In the genomic region with DNA sequence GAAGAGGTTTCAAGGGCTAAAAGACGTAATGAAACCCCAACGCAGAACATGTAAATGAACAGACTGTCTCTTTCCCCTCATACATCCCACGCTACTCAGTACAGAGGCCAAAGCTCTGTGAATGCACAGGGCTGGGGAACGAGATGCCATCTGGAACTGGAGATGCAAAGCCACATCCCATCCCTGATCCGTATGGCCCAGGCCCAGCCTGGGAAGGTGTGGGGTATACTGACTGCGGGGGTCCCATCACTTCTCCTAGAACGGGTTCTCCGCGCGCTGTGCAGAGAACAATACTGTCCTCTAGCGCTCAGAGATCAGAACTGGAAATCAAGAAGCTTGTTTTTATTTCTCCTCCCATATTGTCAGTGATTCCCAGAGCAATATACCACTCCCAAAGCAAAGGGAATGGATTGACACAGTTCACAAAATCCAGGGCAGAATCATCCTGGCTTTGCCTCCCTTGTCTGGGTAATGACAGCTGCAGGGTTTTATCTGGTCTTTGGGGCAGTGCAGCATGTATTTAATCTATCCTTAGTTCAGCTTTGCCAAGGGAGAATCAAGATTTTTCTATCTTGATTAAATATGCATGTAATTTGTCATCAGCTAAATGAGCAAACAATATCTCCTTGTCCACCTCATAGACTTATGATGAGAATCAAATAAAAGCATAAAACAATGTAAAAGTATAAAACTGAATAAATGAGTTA, we compare ENCODE assay signal across 8 cellular contexts. TPM values are rescaled to one million over a fixed set of nuclear protein-coding genes. Genes with fewer than 3 reads are reported as not detected.
DNase-seq lines count a peak whose midpoint lies in the region; ATAC-seq, FAIRE-seq and TF ChIP-seq lines count a peak whose summit lies in the region.

No MANE protein-coding gene starts in this region.

- H3K4me1 ChIP-seq in thoracic aorta (ENCODE audit: control insufficient read depth in 1 of 2, low read depth in 2 of 2), result peaks cover 7 to 23% of the 10 kb centered on the region in 2 donors

- H3K27ac Mint-ChIP-seq in brain, result peak overlapping the region in 3 of 5 experiments; percentile 7 to 79 (median 37)

- H3K27me3 ChIP-seq in thoracic aorta (replicated peaks; ENCODE audit: insufficient read depth), result no peaks in the 10 kb centered on the region

- FAIRE-seq in islet of Langerhans (lab: Jason Lieb, UNC), result peak; percentile 89

- peaks cover 6% of the 10 kb centered on the region for H3K27me3 Mint-ChIP-seq in brain

- H3K4me3 ChIP-seq in thoracic aorta, result peak overlapping the region; percentile 55

- peak; percentile 32 for DNase-seq in COLO668 (lab: John Stamatoyannopoulos, UW; ENCODE audit: unreplicated experiment)
- no peak for DNase-seq in thoracic aorta (ENCODE audit: low spot score)
- no peak for DNase-seq in stimulated activated CD4-positive, alpha-beta T cell treated with anti-CD3 and anti-CD28 coated beads, Interleukin-2, amount 100 ng/mL, for 48 hours
- DNase-seq in DMS153 treated with DMSO at 0.1 percent for 48 hours (lab: John Stamatoyannopoulos, UW; ENCODE audit: unreplicated experiment), result no peak

- no peak overlapping the region for H3K27ac ChIP-seq in thoracic aorta

- H3K9me3 Mint-ChIP-seq in brain, result peaks cover 7 to 16% (median 10%) of the 10 kb centered on the region in 5 experiments

- no peaks in the 10 kb centered on the region for H3K9me3 ChIP-seq in thoracic aorta

- H3K36me3 ChIP-seq in thoracic aorta, result no peaks in the 10 kb centered on the region

- no peak for ATAC-seq in thoracic aorta (ENCODE audit: insufficient number of reproducible peaks, low FRiP score, low read depth)
- no peak for ATAC-seq in GM21717 (IDR thresholded peaks at IDR 0.05; ENCODE audit: unreplicated experiment)

- H3K36me3 Mint-ChIP-seq in brain, result no peaks in the 10 kb centered on the region

- TF ChIP-seq CTCF in LNCAP (IDR thresholded peaks at IDR 0.05) (peak; percentile 89), brain (conservative IDR thresholded peaks at IDR 0.05) (peak; percentile 89 to 91), thoracic aorta (IDR thresholded peaks at IDR 0.05) (peak; percentile 80)

- peaks cover 24% of the 10 kb centered on the region for H3K4me1 Mint-ChIP-seq in brain

- peak overlapping the region in 2 of 5 experiments; percentile 15 to 31 for H3K4me3 Mint-ChIP-seq in brain

RNA-seq across cellular contexts. Expression of a gene that starts 47.3 kb away (rescaled TPM):
- polyA plus RNA-seq in brain (ENCODE audit: insufficient read depth, low read depth, low replicate concordance), result 0.36 TPM
- 1 to 10 TPM; 3.5 to 5.7 TPM for total RNA-seq in thoracic aorta
